ENCODE assay signal across 19 cellular contexts in genomic region chr5:94025788-94026473, GRCh38.
DNase-seq lines count a peak whose midpoint lies in the region; ATAC-seq and TF ChIP-seq lines count a peak whose summit lies in the region.
"Had no signal": no experiment of that assay in that cellular context is flagged by ENCODE, and none has a peak within 500 bp of the region (broad histone marks: within the 10 kb centered on the region; RNA-seq: fewer than 3 reads in every experiment).

No MANE protein-coding gene starts in this region.

- H2AK5ac ChIP-seq in H9 (ENCODE audit: insufficient read length, low read length) = no peak overlapping the region
- H2AK5ac ChIP-seq in trophoblast cell (ENCODE audit: low read length) = no peak overlapping the region

- H3K4ac ChIP-seq in H9 (ENCODE audit: low read depth, low read length) = no peak overlapping the region
- no peak overlapping the region for H3K4ac ChIP-seq in trophoblast cell (ENCODE audit: low read depth, low read length)

- H4K8ac ChIP-seq in H9 (replicated peaks; ENCODE audit: insufficient read length, low read depth, low read length) (no peak overlapping the region), trophoblast cell (ENCODE audit: low read depth, low read length) (no peak overlapping the region)

- peak; percentile 47 for DNase-seq in H9
- DNase-seq in NCI-H69 (lab: John Stamatoyannopoulos, UW) = peak; percentile 68
- no peak for DNase-seq in fibroblast of pulmonary artery (ENCODE audit: low read depth)
- DNase-seq in trophoblast cell = no peak
- no peak for DNase-seq in tibial nerve (ENCODE audit: low spot score in 2 of 2)
- DNase-seq in NCI-H2196 treated with DMSO at 0.1 percent for 48 hours (lab: John Stamatoyannopoulos, UW; ENCODE audit: unreplicated experiment) = no peak
- DNase-seq: activated CD4-positive, alpha-beta T cell treated with anti-CD3 and anti-CD28 coated beads for 48 hours; activated naive CD4-positive, alpha-beta T cell treated with anti-CD3 and anti-CD28 coated beads for 36 hours; cortex of kidney; gastrocnemius medialis; HCEC 1CT; naive B cell; NCI-H187; stimulated activated CD4-positive, alpha-beta T cell treated with anti-CD3 and anti-CD28 coated beads, Interleukin-12 subunit alpha, Interleukin-12 subunit beta, amount 100 ng/mL, for 4 hours; T-helper 9 cell; thyroid gland had no signal

- H2AFZ ChIP-seq in H9 (ENCODE audit: low read length) = no peak overlapping the region
- no peak overlapping the region for H2AFZ ChIP-seq in trophoblast cell (ENCODE audit: insufficient read depth, low read length, poor library complexity)

- no peaks in the 10 kb centered on the region for H3K27me3 ChIP-seq in H9 (ENCODE audit: insufficient read depth, low read length)
- H3K27me3 ChIP-seq in trophoblast cell (ENCODE audit: insufficient read depth, low read length) = no peaks in the 10 kb centered on the region
- no peaks in the 10 kb centered on the region for H3K27me3 ChIP-seq in tibial nerve
- H3K27me3 ChIP-seq: gastrocnemius medialis, thyroid gland had no signal

- peaks cover 7% of the 10 kb centered on the region; the same call in 1 of the 2 replicates for H3K4me1 ChIP-seq in H9 (ENCODE audit: insufficient read depth, low read length)
- H3K4me1 ChIP-seq in trophoblast cell (ENCODE audit: control insufficient read depth in 1 of 2, insufficient read depth in 2 of 2, low read length in 2 of 2) = peaks cover 3 to 7% of the 10 kb centered on the region in 2 experiments
- peaks cover 0 to 3% (median 0%) of the 10 kb centered on the region in 4 donors for H3K4me1 ChIP-seq in tibial nerve
- H3K4me1 ChIP-seq: gastrocnemius medialis had no signal

- no peak overlapping the region for H2BK20ac ChIP-seq in H9 (ENCODE audit: low read depth, low read length, poor library complexity, severe bottlenecking)

- no peak overlapping the region for H3K14ac ChIP-seq in H9 (ENCODE audit: insufficient read depth, low read length)
- no peak overlapping the region for H3K14ac ChIP-seq in trophoblast cell (ENCODE audit: low read length)

- H3K23ac ChIP-seq in H9 (ENCODE audit: insufficient read length, low read depth, low read length) = no peak overlapping the region
- no peak overlapping the region for H3K23ac ChIP-seq in trophoblast cell (ENCODE audit: low read length)

- H3K4me3 ChIP-seq in fibroblast of pulmonary artery (replicated peaks; ENCODE audit: low read depth, low read length) = no peak overlapping the region
- H3K4me3 ChIP-seq in trophoblast cell (ENCODE audit: low read depth, low read length) = no peak overlapping the region
- no peak overlapping the region for H3K4me3 ChIP-seq in tibial nerve
- H3K4me3 ChIP-seq: gastrocnemius medialis, lung, thyroid gland had no signal

- H4K12ac ChIP-seq in trophoblast cell (ENCODE audit: low read depth, low read length) = no peak overlapping the region

- TF ChIP-seq EP300 in tibial nerve (IDR thresholded peaks at IDR 0.05) = no peak

- TF ChIP-seq POLR2A in tibial nerve (IDR thresholded peaks at IDR 0.05) = no peak

- H4K91ac ChIP-seq in H9 (ENCODE audit: insufficient read length, low read depth, low read length) = no peak overlapping the region
- no peak overlapping the region for H4K91ac ChIP-seq in trophoblast cell (ENCODE audit: low read depth, low read length)

- no peak overlapping the region for H4K5ac ChIP-seq in H9 (ENCODE audit: insufficient read length, low read depth, low read length)

- H3K9me3 ChIP-seq in H9 (ENCODE audit: control insufficient read depth, low read depth, low read length) (no peaks in the 10 kb centered on the region), trophoblast cell (ENCODE audit: insufficient read depth, low read depth, low read length) (no peaks in the 10 kb centered on the region), tibial nerve (no peaks in the 10 kb centered on the region)
- H3K9me3 ChIP-seq: gastrocnemius medialis, thyroid gland had no signal

- H2BK120ac ChIP-seq in H9 (ENCODE audit: low read depth, low read length, poor library complexity, severe bottlenecking) = no peak overlapping the region
- no peak overlapping the region for H2BK120ac ChIP-seq in trophoblast cell (ENCODE audit: insufficient read depth, low read length, poor library complexity)

- H3K36me3 Mint-ChIP-seq in H9 (ENCODE audit: insufficient read depth in 1 of 3, low read depth in 3 of 3) = peaks cover 4 to 6% (median 4%) of the 10 kb centered on the region in 3 experiments; a peak in 4 of 7 replicates
- H3K36me3 Mint-ChIP-seq: stimulated activated effector memory CD8-positive, alpha-beta T cell treated with anti-CD3 and anti-CD28 coated beads, Interleukin-12 subunit alpha, Interleukin-12 subunit beta, amount 100 ng/mL, for 72 hours had no signal

- no peak for ATAC-seq in HG03442 (IDR thresholded peaks at IDR 0.05; ENCODE audit: unreplicated experiment)
- ATAC-seq: gastrocnemius medialis; stimulated activated effector memory CD8-positive, alpha-beta T cell treated with anti-CD3 and anti-CD28 coated beads, Interleukin-12 subunit alpha, Interleukin-12 subunit beta, amount 100 ng/mL, for 72 hours had no signal

- H3T11ph ChIP-seq in H9 (ENCODE audit: low read length) = no peak overlapping the region

- H3K79me1 ChIP-seq in H9 (ENCODE audit: insufficient read depth, low read depth, low read length, poor library complexity, severe bottlenecking) (no peaks in the 10 kb centered on the region), trophoblast cell (ENCODE audit: low read length) (peaks cover 5% of the 10 kb centered on the region)

- H3K4me3 Mint-ChIP-seq in H9 = no peak overlapping the region
- H3K4me3 Mint-ChIP-seq: activated naive CD4-positive, alpha-beta T cell treated with anti-CD3 and anti-CD28 coated beads for 36 hours; naive B cell; stimulated activated effector memory CD8-positive, alpha-beta T cell treated with anti-CD3 and anti-CD28 coated beads, Interleukin-12 subunit alpha, Interleukin-12 subunit beta, amount 100 ng/mL, for 72 hours had no signal

- H3K27ac ChIP-seq in H9 (ENCODE audit: insufficient read length, low read depth, low read length) (no peak overlapping the region), trophoblast cell (ENCODE audit: low read depth, low read length) (no peak overlapping the region), tibial nerve (no peak overlapping the region)
- H3K27ac ChIP-seq: gastrocnemius medialis, thyroid gland had no signal

- H3K36me3 ChIP-seq in trophoblast cell (ENCODE audit: control insufficient read depth in 1 of 2, insufficient read depth in 2 of 2, low read length in 2 of 2) (no peaks in the 10 kb centered on the region), tibial nerve (peaks cover 0 to 54% (median 0%) of the 10 kb centered on the region in 3 donors)
- H3K36me3 ChIP-seq: gastrocnemius medialis, thyroid gland had no signal

- H2BK5ac ChIP-seq in H9 (ENCODE audit: insufficient read length, low read length) (no peak overlapping the region), trophoblast cell (ENCODE audit: low read depth, low read length, poor library complexity) (no peak overlapping the region)

- no peak overlapping the region for H3K27ac Mint-ChIP-seq in H9
- H3K27ac Mint-ChIP-seq: activated naive CD4-positive, alpha-beta T cell treated with anti-CD3 and anti-CD28 coated beads for 36 hours; stimulated activated effector memory CD8-positive, alpha-beta T cell treated with anti-CD3 and anti-CD28 coated beads, Interleukin-12 subunit alpha, Interleukin-12 subunit beta, amount 100 ng/mL, for 72 hours had no signal

- H3K23me2 ChIP-seq in H9 (ENCODE audit: insufficient read length, low read depth, low read length, poor library complexity, severe bottlenecking) = no peaks in the 10 kb centered on the region

- H3K9ac ChIP-seq in H9 (ENCODE audit: extremely low read depth, insufficient read length, low read length) = no peak overlapping the region
- H3K9ac ChIP-seq in trophoblast cell (ENCODE audit: low read length) = no peak overlapping the region

- H2BK12ac ChIP-seq in H9 (ENCODE audit: insufficient read length, low read depth, low read length) (no peak overlapping the region), trophoblast cell (ENCODE audit: low read length) (peak overlapping the region; percentile 20)

- no peaks in the 10 kb centered on the region for H4K20me1 ChIP-seq in H9 (ENCODE audit: control insufficient read depth, insufficient read depth, insufficient read length)

- peaks cover 0 to 3% of the 10 kb centered on the region in 2 experiments; a peak in 2 of 5 replicates for H3K9me3 Mint-ChIP-seq in H9
- H3K9me3 Mint-ChIP-seq: stimulated activated effector memory CD8-positive, alpha-beta T cell treated with anti-CD3 and anti-CD28 coated beads, Interleukin-12 subunit alpha, Interleukin-12 subunit beta, amount 100 ng/mL, for 72 hours had no signal

- H3K18ac ChIP-seq in H9 (ENCODE audit: insufficient read length, low read depth, low read length) (no peak overlapping the region), trophoblast cell (ENCODE audit: low read length) (no peak overlapping the region)

- WGBS in H9 (ENCODE audit: extremely low coverage, insufficient read length, low lambda C conversion rate) = no CpG with 5 or more reads among the region's 10 CpGs
- no CpG with 5 or more reads among the region's 10 CpGs for WGBS in trophoblast cell (ENCODE audit: extremely low coverage, insufficient coverage, insufficient read length)
- 89 to 92% methylated on average over 10 of the region's 10 CpGs for WGBS in tibial nerve, 2 donors

- H3K4me2 ChIP-seq in H9 (ENCODE audit: insufficient read depth, insufficient read length, low read length) = no peak overlapping the region
- H3K4me2 ChIP-seq in trophoblast cell (ENCODE audit: low read length) = no peak overlapping the region

- TF ChIP-seq CTCF in H9 (conservative IDR thresholded peaks at IDR 0.05) (peak; percentile 44; the same call in 2 of the 3 replicates), fibroblast of pulmonary artery (IDR thresholded peaks at IDR 0.05; ENCODE audit: low read length, missing control alignments) (peak; percentile 1), tibial nerve (IDR thresholded peaks at IDR 0.05) (no peak)

- H3K27me3 Mint-ChIP-seq in H9 (ENCODE audit: low read depth) = no peaks in the 10 kb centered on the region
- H3K27me3 Mint-ChIP-seq: naive B cell had no signal

- H3K4me1 Mint-ChIP-seq in H9 = peaks cover 20% of the 10 kb centered on the region in 2 experiments

- H3K56ac ChIP-seq in H9 (ENCODE audit: insufficient read length, low read depth, low read length) = no peak overlapping the region

- no peaks in the 10 kb centered on the region for H3K79me2 ChIP-seq in H9 (ENCODE audit: insufficient read depth, low read length)
- H3K79me2 ChIP-seq in trophoblast cell (ENCODE audit: control insufficient read depth, insufficient read depth, low read length, poor library complexity) = no peaks in the 10 kb centered on the region

- no peak overlapping the region for H2BK15ac ChIP-seq in H9 (ENCODE audit: low read depth, low read length)

Comparison
In these comparisons a context has a peak if more than half of its experiments do, and no peak if none do; other contexts are left out.
1. DNase-seq: peak in H9 (single experiment) and NCI-H69 (single experiment); none in fibroblast of pulmonary artery (single experiment), trophoblast cell (0 of 2), tibial nerve (0 of 2) and NCI-H2196 treated with DMSO at 0.1 percent for 48 hours (single experiment).
2. CTCF ChIP-seq: peak in H9 (single experiment) and fibroblast of pulmonary artery (single experiment); none in tibial nerve (0 of 5).